In genomic region chr3:174581551-174581950, GRCh38 we compare ENCODE assay signal across 20 cellular contexts.
DNase-seq lines count a peak whose midpoint lies in the region; ATAC-seq, FAIRE-seq and TF ChIP-seq lines count a peak whose summit lies in the region.
"Had no signal": no experiment of that assay in that cellular context is flagged by ENCODE, and none has a peak within 500 bp of the region (broad histone marks: within the 10 kb centered on the region; RNA-seq: fewer than 3 reads in every experiment).

No MANE protein-coding gene starts in this region.

- SMC1A ChIA-PET in GM12878 (lab: Charles Lee; ENCODE audit: uncharacterized antibody, unreplicated experiment), result no interaction called here

- H3K4me3 Mint-ChIP-seq in activated T-helper 1 cell treated with anti-CD3 and anti-CD28 coated beads, Interleukin-12 subunit alpha, Interleukin-12 subunit beta, Interleukin-2, Interleukin-4 antibody, amounts not matched to agents 30 ng/mL and 10 ng/mL and 1 ng/mL, durations not matched to agents 14 hours and 24 hours and 36 hours, result no peak overlapping the region
- H3K4me3 Mint-ChIP-seq: CD4-positive, CD25-positive, alpha-beta regulatory T cell had no signal

- BruUV-seq in GM12878 (replicated peaks; lab: Mats Ljungman, UMichigan), result no TSS peak

- H2AFZ ChIP-seq in GM12878 (ENCODE audit: control insufficient read depth, low read depth, low read length), result no peak overlapping the region
- H2AFZ ChIP-seq: PC-9 had no signal

- RAD21 ChIA-PET in GM12878 (lab: Charles Lee; ENCODE audit: unreplicated experiment), result no interaction called here

- TF ChIP-seq RAD21 in GM12878 (IDR thresholded peaks at IDR 0.05; ENCODE audit: insufficient read depth, low read depth, low read length), result no peak

- H3K4me3 ChIP-seq in GM12878, result no peak overlapping the region
- H3K4me3 ChIP-seq: PC-9 had no signal

- H3K4me1 ChIP-seq in GM12878 (ENCODE audit: control insufficient read depth, insufficient read depth, low read length), result no peaks in the 10 kb centered on the region
- H3K4me1 ChIP-seq: Caco-2 had no signal

- in situ Hi-C loops in GM12878 (cut with MboI), result no loop called here

- TF ChIP-seq POLR2A in GM12878 (IDR thresholded peaks at IDR 0.05; ENCODE audit: low read depth, low read length), result no peak

- H3K27ac Mint-ChIP-seq in activated T-helper 1 cell treated with anti-CD3 and anti-CD28 coated beads, Interleukin-12 subunit alpha, Interleukin-12 subunit beta, Interleukin-2, Interleukin-4 antibody, amounts not matched to agents 30 ng/mL and 10 ng/mL and 1 ng/mL, durations not matched to agents 14 hours and 24 hours and 36 hours, result no peak overlapping the region
- H3K27ac Mint-ChIP-seq: CD4-positive, CD25-positive, alpha-beta regulatory T cell had no signal

- no peaks in the 10 kb centered on the region for H3K27me3 ChIP-seq in GM12878 (replicated peaks in 1 of 2; ENCODE audit: control insufficient read depth in 2 of 2, insufficient read depth in 2 of 2, low read length in 1 of 2)

- intact Hi-C loops in GM12878 (cut with micrococcal nuclease; ENCODE audit: unreplicated experiment) (no loop called here), cardiac septum (cut with DNase I) (no loop called here)
- intact Hi-C loops in activated T-helper 1 cell treated with anti-CD3 and anti-CD28 coated beads, Interleukin-12 subunit alpha, Interleukin-12 subunit beta, Interleukin-2, Interleukin-4 antibody, amounts not matched to agents 30 ng/mL and 10 ng/mL and 1 ng/mL, durations not matched to agents 14 hours and 24 hours and 36 hours (cut with micrococcal nuclease), result no loop called here

- POLR2A ChIA-PET in GM12878 (lab: Charles Lee), result no interaction called here

- 17% methylated on average over 5 of the region's 5 CpGs for WGBS in GM12878 (ENCODE audit: insufficient coverage, insufficient replicate concordance, low lambda C conversion rate, missing lambda C conversion rate)

- no peaks in the 10 kb centered on the region for H3K9me3 ChIP-seq in GM12878 (replicated peaks; ENCODE audit: control insufficient read depth, insufficient read depth, low read length)
- H3K9me3 ChIP-seq: Caco-2 had no signal

- no peak for TF ChIP-seq CTCF in GM12878 (IDR thresholded peaks at IDR 0.05 in 2 of 3, conservative IDR thresholded peaks at IDR 0.05 in 1 of 3; ENCODE audit: control insufficient read depth in 2 of 3, extremely low read depth in 1 of 3, insufficient read depth in 1 of 3, low read depth in 3 of 3, low read length in 3 of 3)

- CTCF ChIA-PET in GM12878 (lab: Yijun Ruan, JAX), result no interaction called here

- no peaks in the 10 kb centered on the region for H3K36me3 Mint-ChIP-seq in activated T-helper 1 cell treated with anti-CD3 and anti-CD28 coated beads, Interleukin-12 subunit alpha, Interleukin-12 subunit beta, Interleukin-2, Interleukin-4 antibody, amounts not matched to agents 30 ng/mL and 10 ng/mL and 1 ng/mL, durations not matched to agents 14 hours and 24 hours and 36 hours (ENCODE audit: low read depth)
- H3K36me3 Mint-ChIP-seq: CD4-positive, CD25-positive, alpha-beta regulatory T cell had no signal

- no peaks in the 10 kb centered on the region for H3K27me3 Mint-ChIP-seq in activated T-helper 1 cell treated with anti-CD3 and anti-CD28 coated beads, Interleukin-12 subunit alpha, Interleukin-12 subunit beta, Interleukin-2, Interleukin-4 antibody, amounts not matched to agents 30 ng/mL and 10 ng/mL and 1 ng/mL, durations not matched to agents 14 hours and 24 hours and 36 hours (ENCODE audit: insufficient read depth)
- H3K27me3 Mint-ChIP-seq: CD4-positive, CD25-positive, alpha-beta regulatory T cell had no signal

- no peak overlapping the region for H3K27ac ChIP-seq in GM12878 (ENCODE audit: control insufficient read depth, insufficient read depth)
- H3K27ac ChIP-seq: PC-9 had no signal

- H3K36me3 ChIP-seq in GM12878 (ENCODE audit: control insufficient read depth in 2 of 2, insufficient read depth in 2 of 2, low read length in 1 of 2), result no peaks in the 10 kb centered on the region

- no peak for TF ChIP-seq EP300 in GM12878 (IDR thresholded peaks at IDR 0.05; ENCODE audit: borderline replicate concordance in 1 of 2, control insufficient read depth in 1 of 2, low read depth in 2 of 2, low read length in 2 of 2)

- no peak for ATAC-seq in GM12878

- peak; percentile 61 for FAIRE-seq in GM12878 (lab: Jason Lieb, UNC)
- FAIRE-seq: GM12892, HTR-8/SVneo had no signal

- H4K20me1 ChIP-seq in GM12878 (ENCODE audit: control insufficient read depth, insufficient read depth), result no peaks in the 10 kb centered on the region

- no peak overlapping the region for H3K9ac ChIP-seq in GM12878 (ENCODE audit: control insufficient read depth, insufficient read depth, low read length)

- H3K4me2 ChIP-seq in GM12878 (ENCODE audit: control insufficient read depth, insufficient read depth), result no peak overlapping the region
- H3K4me2 ChIP-seq: PC-9 had no signal

- no peaks in the 10 kb centered on the region for H3K4me1 Mint-ChIP-seq in activated T-helper 1 cell treated with anti-CD3 and anti-CD28 coated beads, Interleukin-12 subunit alpha, Interleukin-12 subunit beta, Interleukin-2, Interleukin-4 antibody, amounts not matched to agents 30 ng/mL and 10 ng/mL and 1 ng/mL, durations not matched to agents 14 hours and 24 hours and 36 hours (ENCODE audit: low read depth)
- H3K4me1 Mint-ChIP-seq: CD4-positive, CD25-positive, alpha-beta regulatory T cell had no signal

- no peaks in the 10 kb centered on the region for H3K79me2 ChIP-seq in GM12878 (ENCODE audit: control insufficient read depth, insufficient read depth, low read length)

- peak; percentile 4 for DNase-seq in EH (ENCODE audit: low read depth)
- peak; percentile 11 for DNase-seq in HK-2 (ENCODE audit: unreplicated experiment)
- DNase-seq in GM12878 (ENCODE audit: low read depth, low spot score), result no peak
- DNase-seq in iris pigment epithelial cell (ENCODE audit: low read depth), result peak; percentile 4
- no peak for DNase-seq in activated CD4-positive, alpha-beta T cell treated with anti-CD3 and anti-CD28 coated beads, Interleukin-2, amount 50 U/mL, for 48 hours
- DNase-seq in activated T-helper 1 cell treated with anti-CD3 and anti-CD28 coated beads, Interleukin-12 subunit alpha, Interleukin-12 subunit beta, Interleukin-2, Interleukin-4 antibody, amounts not matched to agents 30 ng/mL and 10 ng/mL and 1 ng/mL, durations not matched to agents 14 hours and 24 hours and 36 hours (ENCODE audit: low spot score), result no peak
- DNase-seq in cardiac septum (ENCODE audit: low spot score), result no peak
- DNase-seq: Caco-2; CD4-positive, CD25-positive, alpha-beta regulatory T cell; GF-D8; H7; NCI-H1417 treated with DMSO at 0.1 percent for 48 hours; NCI-H1930; NCI-H2171; NCI-H446; NCI-H69; PC-9; SW 1271 had no signal

- no peaks in the 10 kb centered on the region for H3K9me3 Mint-ChIP-seq in activated T-helper 1 cell treated with anti-CD3 and anti-CD28 coated beads, Interleukin-12 subunit alpha, Interleukin-12 subunit beta, Interleukin-2, Interleukin-4 antibody, amounts not matched to agents 30 ng/mL and 10 ng/mL and 1 ng/mL, durations not matched to agents 14 hours and 24 hours and 36 hours

TF ChIP-seq in GM12878, 131 proteins besides CTCF, POLR2A, EP300 and RAD21:
- TF ChIP-seq, protein P1, sequence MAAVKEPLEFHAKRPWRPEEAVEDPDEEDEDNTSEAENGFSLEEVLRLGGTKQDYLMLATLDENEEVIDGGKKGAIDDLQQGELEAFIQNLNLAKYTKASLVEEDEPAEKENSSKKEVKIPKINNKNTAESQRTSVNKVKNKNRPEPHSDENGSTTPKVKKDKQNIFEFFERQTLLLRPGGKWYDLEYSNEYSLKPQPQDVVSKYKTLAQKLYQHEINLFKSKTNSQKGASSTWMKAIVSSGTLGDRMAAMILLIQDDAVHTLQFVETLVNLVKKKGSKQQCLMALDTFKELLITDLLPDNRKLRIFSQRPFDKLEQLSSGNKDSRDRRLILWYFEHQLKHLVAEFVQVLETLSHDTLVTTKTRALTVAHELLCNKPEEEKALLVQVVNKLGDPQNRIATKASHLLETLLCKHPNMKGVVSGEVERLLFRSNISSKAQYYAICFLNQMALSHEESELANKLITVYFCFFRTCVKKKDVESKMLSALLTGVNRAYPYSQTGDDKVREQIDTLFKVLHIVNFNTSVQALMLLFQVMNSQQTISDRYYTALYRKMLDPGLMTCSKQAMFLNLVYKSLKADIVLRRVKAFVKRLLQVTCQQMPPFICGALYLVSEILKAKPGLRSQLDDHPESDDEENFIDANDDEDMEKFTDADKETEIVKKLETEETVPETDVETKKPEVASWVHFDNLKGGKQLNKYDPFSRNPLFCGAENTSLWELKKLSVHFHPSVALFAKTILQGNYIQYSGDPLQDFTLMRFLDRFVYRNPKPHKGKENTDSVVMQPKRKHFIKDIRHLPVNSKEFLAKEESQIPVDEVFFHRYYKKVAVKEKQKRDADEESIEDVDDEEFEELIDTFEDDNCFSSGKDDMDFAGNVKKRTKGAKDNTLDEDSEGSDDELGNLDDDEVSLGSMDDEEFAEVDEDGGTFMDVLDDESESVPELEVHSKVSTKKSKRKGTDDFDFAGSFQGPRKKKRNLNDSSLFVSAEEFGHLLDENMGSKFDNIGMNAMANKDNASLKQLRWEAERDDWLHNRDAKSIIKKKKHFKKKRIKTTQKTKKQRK (IDR thresholded peaks at IDR 0.05; ENCODE audit: low read depth, low read length), result no peak
- no peak for TF ChIP-seq SKIL (IDR thresholded peaks at IDR 0.05; ENCODE audit: low read depth, poor library complexity, severe bottlenecking)
- TF ChIP-seq RUNX3 (IDR thresholded peaks at IDR 0.05; ENCODE audit: low read length), result no peak
- no peak for TF ChIP-seq GABPA (IDR thresholded peaks at IDR 0.05; ENCODE audit: low read depth)

Comparison
In these comparisons a context has a peak if more than half of its experiments do, and no peak if none do; other contexts are left out.
1. DNase-seq: peak in EH (single experiment), HK-2 (single experiment) and iris pigment epithelial cell (single experiment); none in GM12878 (single experiment), activated CD4-positive, alpha-beta T cell treated with anti-CD3 and anti-CD28 coated beads, Interleukin-2, amount 50 U/mL, for 48 hours (0 of 2), activated T-helper 1 cell treated with anti-CD3 and anti-CD28 coated beads, Interleukin-12 subunit alpha, Interleukin-12 subunit beta, Interleukin-2, Interleukin-4 antibody, amounts not matched to agents 30 ng/mL and 10 ng/mL and 1 ng/mL, durations not matched to agents 14 hours and 24 hours and 36 hours (single experiment) and cardiac septum (single experiment).